8 cellular contexts compared by ENCODE assay signal in genomic region chr2:231926761-231927565, GRCh38. TPM values are rescaled to one million over a fixed set of nuclear protein-coding genes. Genes with fewer than 3 reads are reported as not detected.
DNase-seq lines count a peak whose midpoint lies in the region; ATAC-seq and FAIRE-seq lines count a peak whose summit lies in the region.

No MANE protein-coding gene starts in this region.

- H3K4me3 ChIP-seq in mesenchymal stem cell (ENCODE audit: insufficient read depth in 1 of 2, low read depth in 1 of 2, low read length in 2 of 2), result peak overlapping the region; percentile 4 to 70

- no peak overlapping the region for H3K27ac Mint-ChIP-seq in central memory CD8-positive, alpha-beta T cell (ENCODE audit: low read depth)

- no peak overlapping the region for H4K8ac ChIP-seq in mesenchymal stem cell (ENCODE audit: low read length)

- H3K4ac ChIP-seq in mesenchymal stem cell (ENCODE audit: low read depth in 1 of 2, low read length in 2 of 2), result no peak overlapping the region

- DNase-seq in NCI-H82 (lab: John Stamatoyannopoulos, UW) (peak; percentile 54), NCI-H82 treated with DMSO at 0.1 percent for 48 hours (lab: John Stamatoyannopoulos, UW; ENCODE audit: unreplicated experiment) (no peak), NCI-H526 (lab: John Stamatoyannopoulos, UW) (peak; percentile 30 to 71), mesenchymal stem cell (no peak), substantia nigra (lab: John Stamatoyannopoulos, UW) (peak in 29 of 49 donors; percentile 9 to 71 (median 34)), GM19239 (ENCODE audit: insufficient read length, low spot score) (no peak), retina (no peak)
- DNase-seq in central memory CD8-positive, alpha-beta T cell (ENCODE audit: low spot score in 2 of 2), result no peak

- H2BK5ac ChIP-seq in mesenchymal stem cell (ENCODE audit: low read depth, low read length, poor library complexity, severe bottlenecking), result no peak overlapping the region

- H4K91ac ChIP-seq in mesenchymal stem cell (ENCODE audit: low read length), result no peak overlapping the region

- WGBS in mesenchymal stem cell, result 18% methylated on average over 49 of the region's 51 CpGs

- peaks cover 90 to 96% of the 10 kb centered on the region in 2 experiments for H3K27me3 ChIP-seq in mesenchymal stem cell (ENCODE audit: control insufficient read depth in 1 of 2, insufficient read depth in 1 of 2, low read length in 2 of 2)

- ATAC-seq in central memory CD8-positive, alpha-beta T cell (replicated peaks; ENCODE audit: extremely low read depth, poor library complexity, severe bottlenecking), result no peak

- H3K14ac ChIP-seq in mesenchymal stem cell (ENCODE audit: low read length in 2 of 2), result no peak overlapping the region

- H3K4me2 ChIP-seq in mesenchymal stem cell (ENCODE audit: low read length, poor library complexity, severe bottlenecking), result peak overlapping the region; percentile 97

- no peak overlapping the region for H2AK5ac ChIP-seq in mesenchymal stem cell (ENCODE audit: low read length, severe bottlenecking)

- no peaks in the 10 kb centered on the region for H3K36me3 ChIP-seq in mesenchymal stem cell (ENCODE audit: control insufficient read depth in 1 of 2, insufficient read depth in 2 of 2, low read depth in 1 of 2, low read length in 2 of 2)

- no peak overlapping the region for H2BK120ac ChIP-seq in mesenchymal stem cell (ENCODE audit: low read depth, low read length)

- H3K9me3 ChIP-seq in mesenchymal stem cell (ENCODE audit: control insufficient read depth, low read length), result no peaks in the 10 kb centered on the region

- H2AFZ ChIP-seq in mesenchymal stem cell (ENCODE audit: low read depth, low read length), result no peak overlapping the region

- H3K18ac ChIP-seq in mesenchymal stem cell (ENCODE audit: low read depth in 1 of 2, low read length in 2 of 2), result no peak overlapping the region

- H3K9me3 Mint-ChIP-seq in central memory CD8-positive, alpha-beta T cell, result no peaks in the 10 kb centered on the region

- H3K9ac ChIP-seq in mesenchymal stem cell (ENCODE audit: low read length), result no peak overlapping the region

- no peaks in the 10 kb centered on the region for H3K36me3 Mint-ChIP-seq in central memory CD8-positive, alpha-beta T cell (ENCODE audit: insufficient read depth)

- H3K4me1 ChIP-seq in mesenchymal stem cell (ENCODE audit: control insufficient read depth, insufficient read depth, low read depth, low read length), result peaks cover 29% of the 10 kb centered on the region

- H3K27me3 Mint-ChIP-seq in central memory CD8-positive, alpha-beta T cell, result peaks cover 72% of the 10 kb centered on the region

- peak overlapping the region; percentile 55 for H3K4me3 Mint-ChIP-seq in central memory CD8-positive, alpha-beta T cell

- H2BK12ac ChIP-seq in mesenchymal stem cell (ENCODE audit: low read length in 2 of 2), result no peak overlapping the region

- no peaks in the 10 kb centered on the region for H3K79me1 ChIP-seq in mesenchymal stem cell (replicated peaks; ENCODE audit: low read length, poor library complexity, severe bottlenecking)

- peaks cover 10% of the 10 kb centered on the region for H3K4me1 Mint-ChIP-seq in central memory CD8-positive, alpha-beta T cell

- no peak for FAIRE-seq in GM19239 (lab: Jason Lieb, UNC)

- no peak overlapping the region for H3K23ac ChIP-seq in mesenchymal stem cell (ENCODE audit: low read length in 2 of 2)

- H2BK15ac ChIP-seq in mesenchymal stem cell (ENCODE audit: low read depth, poor library complexity, severe bottlenecking), result no peak overlapping the region

- H3K27ac ChIP-seq in mesenchymal stem cell (ENCODE audit: low read length, poor library complexity, severe bottlenecking) (no peak overlapping the region), substantia nigra (ENCODE audit: low read depth, low read length, poor library complexity, severe bottlenecking) (no peak overlapping the region)

RNA-seq across cellular contexts. Expression of gene NPPC, which starts 0.8 kb away (rescaled TPM):
- polyA plus RNA-seq in mesenchymal stem cell (2013, experiment 1 of 2), result not detected
- not detected for polyA plus RNA-seq in mesenchymal stem cell (2013, experiment 2 of 2)

RNA-seq across cellular contexts. Expression of gene DIS3L2, which starts 34.5 kb away (rescaled TPM):
- 11.9 TPM for polyA plus RNA-seq in mesenchymal stem cell (2013, experiment 1 of 2)
- 11.8 TPM for polyA plus RNA-seq in mesenchymal stem cell (2013, experiment 2 of 2)

Comparison
In these comparisons a context has a peak if more than half of its experiments do, and no peak if none do; other contexts are left out.
1. DNase-seq: peak in NCI-H82 (single experiment), NCI-H526 (2 of 2) and substantia nigra (29 of 49); none in NCI-H82 treated with DMSO at 0.1 percent for 48 hours (single experiment), central memory CD8-positive, alpha-beta T cell (0 of 2), mesenchymal stem cell (single experiment), GM19239 (single experiment) and retina (single experiment).